Comparison of ENCODE assay signal across 1 cellular context in genomic region chr9:128863647-128864046, GRCh38.
TF ChIP-seq lines count a peak whose summit lies in the region.

No MANE protein-coding gene starts in this region.

TF ChIP-seq in endothelial cell of umbilical vein, 7 proteins besides CTCF, POLR2A, EP300 and RAD21:
- no peak for TF ChIP-seq POLR2AphosphoS5 (IDR thresholded peaks at IDR 0.05; ENCODE audit: insufficient read depth, low read depth, low read length)
- TF ChIP-seq EZH2 (IDR thresholded peaks at IDR 0.05; ENCODE audit: borderline replicate concordance, low read depth, low read length, severe bottlenecking), result no peak
- TF ChIP-seq MAX (IDR thresholded peaks at IDR 0.05; ENCODE audit: insufficient read depth, insufficient read length), result no peak
- TF ChIP-seq FOS (IDR thresholded peaks at IDR 0.05; ENCODE audit: borderline replicate concordance, insufficient read depth, low read length), result no peak
- TF ChIP-seq MYC (IDR thresholded peaks at IDR 0.05; ENCODE audit: low read depth, low read length), result no peak
- TF ChIP-seq JUN (IDR thresholded peaks at IDR 0.05; ENCODE audit: borderline replicate concordance, insufficient read depth, insufficient read length, low read depth), result no peak
- no peak for TF ChIP-seq GATA2 (IDR thresholded peaks at IDR 0.05; ENCODE audit: insufficient read depth, insufficient read length, low read depth, low read length)
